Comparison of ENCODE assay signal across 2 cellular contexts in genomic region chr2:42831575-42832288, GRCh38. TPM values are rescaled to one million over a fixed set of nuclear protein-coding genes. Genes with fewer than 3 reads are reported as not detected.
"Had no signal": no experiment of that assay in that cellular context is flagged by ENCODE, and none has a peak within 500 bp of the region (broad histone marks: within the 10 kb centered on the region; RNA-seq: fewer than 3 reads in every experiment).

No MANE protein-coding gene starts in this region.

RNA-seq across cellular contexts. Expression of gene HAAO, which starts 39.3 kb away (rescaled TPM):
- total RNA-seq: activated CD4-positive, alpha-beta T cell treated with anti-CD3 and anti-CD28 coated beads, Interleukin-2, amount 10 ng/mL, durations not matched to agents 7 days and 5 days; bronchial epithelial cell had no signal
